Comparison of ENCODE assay signal across 1 cellular context in the genomic region with DNA sequence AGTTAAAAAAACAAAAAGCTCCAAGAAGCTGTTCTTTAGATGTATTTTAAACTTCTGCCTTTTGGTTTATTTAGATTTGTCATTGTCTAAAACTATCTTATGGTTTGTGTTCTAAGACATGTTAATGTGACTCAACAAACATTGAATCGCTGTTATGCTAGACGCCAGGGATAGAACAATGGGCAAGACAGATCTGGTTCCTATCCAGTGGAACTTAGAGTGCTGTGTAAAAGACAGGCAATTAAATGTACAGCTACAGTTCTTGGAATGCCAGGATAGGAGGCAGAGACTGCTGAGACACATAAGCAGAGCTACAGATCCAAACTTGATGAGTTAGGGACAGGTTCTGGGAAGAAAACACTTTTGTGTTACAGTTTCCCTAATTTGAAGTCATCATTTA.
TF ChIP-seq lines count a peak whose summit lies in the region.

No MANE protein-coding gene starts in this region.

TF ChIP-seq in HepG2, 621 proteins besides CTCF, POLR2A, EP300 and RAD21:
- TF ChIP-seq ZNF746 (CRISPR knock-in tag; IDR thresholded peaks at IDR 0.05): no peak
- TF ChIP-seq, protein P1, sequence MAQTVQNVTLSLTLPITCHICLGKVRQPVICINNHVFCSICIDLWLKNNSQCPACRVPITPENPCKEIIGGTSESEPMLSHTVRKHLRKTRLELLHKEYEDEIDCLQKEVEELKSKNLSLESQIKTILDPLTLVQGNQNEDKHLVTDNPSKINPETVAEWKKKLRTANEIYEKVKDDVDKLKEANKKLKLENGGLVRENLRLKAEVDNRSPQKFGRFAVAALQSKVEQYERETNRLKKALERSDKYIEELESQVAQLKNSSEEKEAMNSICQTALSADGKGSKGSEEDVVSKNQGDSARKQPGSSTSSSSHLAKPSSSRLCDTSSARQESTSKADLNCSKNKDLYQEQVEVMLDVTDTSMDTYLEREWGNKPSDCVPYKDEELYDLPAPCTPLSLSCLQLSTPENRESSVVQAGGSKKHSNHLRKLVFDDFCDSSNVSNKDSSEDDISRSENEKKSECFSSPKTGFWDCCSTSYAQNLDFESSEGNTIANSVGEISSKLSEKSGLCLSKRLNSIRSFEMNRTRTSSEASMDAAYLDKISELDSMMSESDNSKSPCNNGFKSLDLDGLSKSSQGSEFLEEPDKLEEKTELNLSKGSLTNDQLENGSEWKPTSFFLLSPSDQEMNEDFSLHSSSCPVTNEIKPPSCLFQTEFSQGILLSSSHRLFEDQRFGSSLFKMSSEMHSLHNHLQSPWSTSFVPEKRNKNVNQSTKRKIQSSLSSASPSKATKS (CRISPR knock-in tag; IDR thresholded peaks at IDR 0.05): no peak
- no peak for TF ChIP-seq TARDBP (CRISPR knock-in tag; IDR thresholded peaks at IDR 0.05)
- TF ChIP-seq PAX8 (CRISPR knock-in tag; IDR thresholded peaks at IDR 0.05; ENCODE audit: borderline replicate concordance): no peak
